ENCODE assay signal across 8 cellular contexts in the genomic region with DNA sequence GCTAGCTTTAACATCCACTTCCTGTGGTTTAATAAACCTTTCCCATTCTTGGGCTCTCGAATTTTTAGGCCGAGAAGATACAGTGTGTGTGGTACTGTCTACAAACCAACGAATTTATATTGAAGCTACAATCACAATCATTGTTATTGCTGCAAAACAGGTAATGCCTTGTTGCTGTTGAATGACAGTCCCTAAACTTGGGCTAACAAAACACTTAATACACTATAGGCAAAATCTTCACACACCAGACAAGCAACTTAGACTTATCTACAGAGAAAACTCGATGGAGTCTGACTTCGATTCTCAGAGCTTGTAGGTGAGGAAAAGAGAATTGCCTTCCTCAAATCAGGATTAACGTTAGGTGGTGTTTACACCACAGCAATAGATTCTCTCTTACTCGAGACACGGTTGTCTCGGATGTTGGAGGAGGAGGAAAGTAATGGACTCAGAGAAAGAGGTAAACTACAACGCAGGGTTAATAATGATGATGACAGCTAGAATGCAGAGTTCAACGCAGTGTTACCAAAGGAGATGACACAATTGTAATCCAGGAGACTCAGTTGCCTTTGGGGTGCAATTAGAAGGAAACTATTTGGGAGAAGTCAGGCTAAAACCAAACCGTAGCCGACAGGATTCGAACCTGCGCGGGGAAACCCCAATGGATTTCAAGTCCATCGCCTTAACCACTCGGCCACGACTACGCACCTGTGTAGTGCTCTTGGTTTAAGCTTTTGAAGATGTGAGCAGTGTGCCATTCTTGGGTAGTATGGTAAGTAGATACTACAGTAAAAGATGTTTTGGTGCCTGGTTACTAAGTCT. TPM values are rescaled to one million over a fixed set of nuclear protein-coding genes. Genes with fewer than 3 reads are reported as not detected.
DNase-seq lines count a peak whose midpoint lies in the region; ATAC-seq and TF ChIP-seq lines count a peak whose summit lies in the region.

No MANE protein-coding gene starts in this region.

- H3K36me3 ChIP-seq in cardiac muscle cell (no peaks in the 10 kb centered on the region), PC-3 (ENCODE audit: low read depth, low read length) (no peaks in the 10 kb centered on the region), left lung (no peaks in the 10 kb centered on the region)

- H3K27ac ChIP-seq in cardiac muscle cell (no peak overlapping the region), PC-3 (ENCODE audit: low read length) (no peak overlapping the region), left lung (no peak overlapping the region)

- intact Hi-C loops in left ventricle myocardium superior (cut with micrococcal nuclease) (no loop called here), PC-3 (cut with micrococcal nuclease) (no loop called here), left lung (cut with DNase I) (no loop called here)

- H3K27me3 ChIP-seq in cardiac muscle cell (peaks cover 18% of the 10 kb centered on the region), PC-3 (ENCODE audit: low read length) (no peaks in the 10 kb centered on the region), left lung (peaks cover 11 to 59% of the 10 kb centered on the region in 2 donors)

- H3K9ac ChIP-seq in PC-3 (ENCODE audit: low read length), result no peak overlapping the region

- no peaks in the 10 kb centered on the region for H3K9me2 ChIP-seq in PC-3 (replicated peaks; ENCODE audit: low read length)

- no peaks in the 10 kb centered on the region for H3K79me2 ChIP-seq in PC-3 (ENCODE audit: low read length)

- no peak overlapping the region for H2AFZ ChIP-seq in PC-3 (ENCODE audit: low read length)

- no peaks in the 10 kb centered on the region for H3K9me3 ChIP-seq in cardiac muscle cell (ENCODE audit: low read depth)
- no peaks in the 10 kb centered on the region for H3K9me3 ChIP-seq in PC-3 (ENCODE audit: low read length)
- H3K9me3 ChIP-seq in left lung, result no peaks in the 10 kb centered on the region

- H3F3A ChIP-seq in PC-3 (ENCODE audit: low read length, unreplicated experiment), result peaks cover 13% of the 10 kb centered on the region

- POLR2A ChIA-PET in PC-3 (lab: Charles Lee; ENCODE audit: unreplicated experiment), result interaction anchor here (0.6 kb wide), 1 partner anchor 388 kb away, joined by 4 read pairs; a partner anchor contains a TSS

- CTCF ChIA-PET in PC-3 (lab: Charles Lee), result interaction anchor here (0.6 kb wide), 1 partner anchor 52 kb away, joined by 3 read pairs; no protein-coding TSS in a partner anchor

- H3K4me2 ChIP-seq in PC-3 (ENCODE audit: low read length), result peak overlapping the region; percentile 38; the same call in 1 of the 2 replicates

- H3K4me1 ChIP-seq in cardiac muscle cell (ENCODE audit: low read depth) (no peaks in the 10 kb centered on the region), PC-3 (ENCODE audit: insufficient read depth, low read length) (peaks cover 8% of the 10 kb centered on the region; the same call in 1 of the 2 replicates), left lung (peaks cover 0 to 12% of the 10 kb centered on the region in 2 donors)

- no peak for ATAC-seq in left ventricle myocardium superior
- ATAC-seq in PC-3, result peak; percentile 54
- peak; percentile 57 for ATAC-seq in stimulated activated naive CD8-positive, alpha-beta T cell treated with anti-CD3 and anti-CD28 coated beads, Interleukin-15, Interleukin-2, amounts not matched to agents 100 U/mL and 50 U/mL, for 24 hours
- no peak for ATAC-seq in GM19467 (IDR thresholded peaks at IDR 0.05; ENCODE audit: unreplicated experiment)
- ATAC-seq in left lung, result no peak

- H3K4me3 ChIP-seq in cardiac muscle cell (no peak overlapping the region), PC-3 (ENCODE audit: low read length) (peak overlapping the region; percentile 32; the same call in 1 of the 2 replicates), left lung (no peak overlapping the region)

- BruUV-seq in PC-3 (replicated peaks; lab: Mats Ljungman, UMichigan), result no TSS peak

- DNase-seq in cardiac muscle cell (ENCODE audit: low read depth in 1 of 2, low spot score in 1 of 2) (peak; percentile 13 to 27), left ventricle myocardium superior (no peak), PC-3 (peak; percentile 87), iPS-NIHi7 (ENCODE audit: extremely low spot score) (peak; percentile 53), left lung (no peak)
- peak; percentile 84 for DNase-seq in activated effector memory CD4-positive, alpha-beta T cell treated with anti-CD3 and anti-CD28 coated beads, Interleukin-2, amount 50 U/mL, for 16 hours
- DNase-seq in stimulated activated naive CD8-positive, alpha-beta T cell treated with anti-CD3 and anti-CD28 coated beads, Interleukin-15, Interleukin-2, amounts not matched to agents 100 U/mL and 50 U/mL, for 24 hours, result peak; percentile 66

- H4K20me1 ChIP-seq in PC-3 (ENCODE audit: low read length), result no peaks in the 10 kb centered on the region

- TF ChIP-seq CTCF in cardiac muscle cell (IDR thresholded peaks at IDR 0.05; ENCODE audit: low read depth, low read length) (no peak), PC-3 (conservative IDR thresholded peaks at IDR 0.05; ENCODE audit: low read depth, low read length) (no peak), left lung (IDR thresholded peaks at IDR 0.05) (no peak)

RNA-seq across cellular contexts. Expression of gene ZNF184, which starts 32.5 kb away (rescaled TPM):
- total RNA-seq in cardiac muscle cell, result 4.9 and 6.4 TPM in 2 replicates
- polyA plus RNA-seq in cardiac muscle cell, result 5.1 and 5.8 TPM in 2 replicates
- 4.1 TPM for total RNA-seq in left ventricle myocardium superior
- total RNA-seq in PC-3 (2014; rRNA removed), result 7.0 and 10.2 TPM in 2 replicates
- 1 to 10 TPM; 6.0 TPM for total RNA-seq in left lung

Comparison
In these comparisons a context has a peak if more than half of its experiments do, and no peak if none do; other contexts are left out.
1. DNase-seq: peak in cardiac muscle cell (2 of 2), PC-3 (single experiment), activated effector memory CD4-positive, alpha-beta T cell treated with anti-CD3 and anti-CD28 coated beads, Interleukin-2, amount 50 U/mL, for 16 hours (single experiment), iPS-NIHi7 (single experiment) and stimulated activated naive CD8-positive, alpha-beta T cell treated with anti-CD3 and anti-CD28 coated beads, Interleukin-15, Interleukin-2, amounts not matched to agents 100 U/mL and 50 U/mL, for 24 hours (single experiment); none in left ventricle myocardium superior (single experiment) and left lung (0 of 2).
2. ATAC-seq: peak in PC-3 (single experiment) and stimulated activated naive CD8-positive, alpha-beta T cell treated with anti-CD3 and anti-CD28 coated beads, Interleukin-15, Interleukin-2, amounts not matched to agents 100 U/mL and 50 U/mL, for 24 hours (single experiment); none in left ventricle myocardium superior (single experiment), GM19467 (single experiment) and left lung (single experiment).